In genomic region chr10:132264966-132265877, GRCh38 we compare ENCODE assay signal across 13 cellular contexts. TPM values are rescaled to one million over a fixed set of nuclear protein-coding genes. Genes with fewer than 3 reads are reported as not detected.
DNase-seq lines count a peak whose midpoint lies in the region; ATAC-seq and TF ChIP-seq lines count a peak whose summit lies in the region.
"Had no signal": no experiment of that assay in that cellular context is flagged by ENCODE, and none has a peak within 500 bp of the region (broad histone marks: within the 10 kb centered on the region; RNA-seq: fewer than 3 reads in every experiment).

No MANE protein-coding gene starts in this region.

- no peaks in the 10 kb centered on the region; the same call in 1 of the 2 replicates for H4K20me1 ChIP-seq in GM23338 (replicated peaks; ENCODE audit: insufficient read depth)
- no peaks in the 10 kb centered on the region for H4K20me1 ChIP-seq in MM.1S (ENCODE audit: insufficient read depth, low read length)

- H3F3A ChIP-seq in GM23338 (replicated peaks; ENCODE audit: low read depth): 0 out of 2 replicates have a peak, but pooled peaks cover 5% of the 10 kb centered on the region
- no peaks in the 10 kb centered on the region for H3F3A ChIP-seq in MM.1S (ENCODE audit: insufficient read depth, low read length)

- H3K4me3 ChIP-seq in AG10803 (ENCODE audit: low read length) (no peak overlapping the region), GM23338 (no peak overlapping the region), lower lobe of right lung (no peak overlapping the region), MM.1S (ENCODE audit: low read length) (no peak overlapping the region)
- H3K4me3 ChIP-seq: esophagus squamous epithelium had no signal

- H3K4me1 ChIP-seq in GM23338 (ENCODE audit: insufficient read depth) (no peaks in the 10 kb centered on the region), lower lobe of right lung (no peaks in the 10 kb centered on the region), MM.1S (ENCODE audit: low read length) (no peaks in the 10 kb centered on the region)

- H3K9me2 ChIP-seq in GM23338 (ENCODE audit: insufficient read depth) (no peaks in the 10 kb centered on the region), MM.1S (replicated peaks; ENCODE audit: insufficient read depth, low read length) (no peaks in the 10 kb centered on the region)

- H3K9me3 Mint-ChIP-seq in GM23338 (peaks cover 18% of the 10 kb centered on the region), brain (peaks cover 0 to 3% (median 0%) of the 10 kb centered on the region in 5 experiments)
- H3K9me3 Mint-ChIP-seq: natural killer cell treated with Interleukin-12 subunit alpha and Interleukin-12 subunit beta and Interleukin-15 and Interleukin-18, amount 100 ng/mL, for 72 hours had no signal

- H3K27me3 ChIP-seq in GM23338 (ENCODE audit: insufficient read depth) (no peaks in the 10 kb centered on the region), lower lobe of right lung (ENCODE audit: low read depth) (no peaks in the 10 kb centered on the region), MM.1S (replicated peaks; ENCODE audit: insufficient read depth, low read length) (no peaks in the 10 kb centered on the region)

- no peak overlapping the region for H3K4me3 Mint-ChIP-seq in GM23338
- H3K4me3 Mint-ChIP-seq in brain: peak overlapping the region in 4 of 5 experiments; percentile 38 to 47 (median 44)
- H3K4me3 Mint-ChIP-seq: HFFc6; natural killer cell treated with Interleukin-12 subunit alpha and Interleukin-12 subunit beta and Interleukin-15 and Interleukin-18, amount 100 ng/mL, for 72 hours; stimulated activated memory B cell treated with anti-CD40 and anti-IgM and Interleukin-4, amounts not matched to agents 10 μg/mL and 1 μg/mL and 100 μg/mL, for 72 hours had no signal

- no peaks in the 10 kb centered on the region for H3K9me3 ChIP-seq in lower lobe of right lung
- no peaks in the 10 kb centered on the region for H3K9me3 ChIP-seq in MM.1S (replicated peaks; ENCODE audit: insufficient read depth, low read length)
- H3K9me3 ChIP-seq: esophagus squamous epithelium had no signal

- no peak for TF ChIP-seq CTCF in AG10803 (conservative IDR thresholded peaks at IDR 0.05; ENCODE audit: low read length)
- no peak for TF ChIP-seq CTCF in GM23338 (conservative IDR thresholded peaks at IDR 0.05; ENCODE audit: low read depth in 2 of 2)
- TF ChIP-seq CTCF in brain (conservative IDR thresholded peaks at IDR 0.05): no peak
- TF ChIP-seq CTCF in lower lobe of right lung (IDR thresholded peaks at IDR 0.05): no peak
- no peak for TF ChIP-seq CTCF in MM.1S (IDR thresholded peaks at IDR 0.05; ENCODE audit: low read length)

- in situ Hi-C loops in KBM-7 (cut with MboI; ENCODE audit: low pct_unique_long_range_greater_than_20kb, low sequenced_read_pairs): no loop called here

- peak; percentile 69 for DNase-seq in AG10803 (ENCODE audit: low read depth)
- no peak for DNase-seq in GM23338 (ENCODE audit: low spot score)
- peak; percentile 45 for DNase-seq in lower lobe of right lung
- no peak for DNase-seq in KBM-7
- no peak for DNase-seq in NCI-H128 (lab: John Stamatoyannopoulos, UW; ENCODE audit: unreplicated experiment)
- DNase-seq in SHP77 (lab: John Stamatoyannopoulos, UW): no peak
- DNase-seq in MM.1S: no peak
- DNase-seq: esophagus squamous epithelium had no signal

- H3K79me2 ChIP-seq in GM23338 (replicated peaks; ENCODE audit: insufficient read depth) (no peaks in the 10 kb centered on the region), MM.1S (ENCODE audit: low read length) (peaks cover 17% of the 10 kb centered on the region)

- H3K9ac ChIP-seq in MM.1S (ENCODE audit: low read length): no peak overlapping the region
- H3K9ac ChIP-seq: KMS-11 had no signal

- intact Hi-C loops in lower lobe of right lung (cut with DNase I): no loop called here

- H3K27ac Mint-ChIP-seq in GM23338: no peak overlapping the region
- peak overlapping the region; percentile 51 to 94 (median 92) for H3K27ac Mint-ChIP-seq in brain
- H3K27ac Mint-ChIP-seq: HFFc6; natural killer cell treated with Interleukin-12 subunit alpha and Interleukin-12 subunit beta and Interleukin-15 and Interleukin-18, amount 100 ng/mL, for 72 hours; stimulated activated memory B cell treated with anti-CD40 and anti-IgM and Interleukin-4, amounts not matched to agents 10 μg/mL and 1 μg/mL and 100 μg/mL, for 72 hours had no signal

- H3K36me3 ChIP-seq in GM23338 (ENCODE audit: insufficient read depth) (no peaks in the 10 kb centered on the region), lower lobe of right lung (no peaks in the 10 kb centered on the region), MM.1S (replicated peaks; ENCODE audit: insufficient read depth, low read length) (no peaks in the 10 kb centered on the region)
- H3K36me3 ChIP-seq: esophagus squamous epithelium had no signal

- no peak overlapping the region for H3K27ac ChIP-seq in GM23338 (ENCODE audit: low read depth)
- H3K27ac ChIP-seq in lower lobe of right lung: no peak overlapping the region
- no peak overlapping the region for H3K27ac ChIP-seq in MM.1S (ENCODE audit: low read length)
- H3K27ac ChIP-seq: esophagus squamous epithelium, KMS-11 had no signal

- H3K27me3 Mint-ChIP-seq in GM23338 (ENCODE audit: insufficient read depth, low read depth, poor library complexity) (peaks cover 9% of the 10 kb centered on the region), brain (no peaks in the 10 kb centered on the region)
- H3K27me3 Mint-ChIP-seq: natural killer cell treated with Interleukin-12 subunit alpha and Interleukin-12 subunit beta and Interleukin-15 and Interleukin-18, amount 100 ng/mL, for 72 hours; stimulated activated memory B cell treated with anti-CD40 and anti-IgM and Interleukin-4, amounts not matched to agents 10 μg/mL and 1 μg/mL and 100 μg/mL, for 72 hours had no signal

- no peak overlapping the region for H2AFZ ChIP-seq in GM23338
- H2AFZ ChIP-seq in MM.1S (ENCODE audit: low read length): no peak overlapping the region

- H3K36me3 Mint-ChIP-seq in GM23338 (ENCODE audit: low read depth) (peaks cover 8% of the 10 kb centered on the region; the same call in 2 of the 3 replicates), brain (no peaks in the 10 kb centered on the region)
- H3K36me3 Mint-ChIP-seq: natural killer cell treated with Interleukin-12 subunit alpha and Interleukin-12 subunit beta and Interleukin-15 and Interleukin-18, amount 100 ng/mL, for 72 hours; stimulated activated memory B cell treated with anti-CD40 and anti-IgM and Interleukin-4, amounts not matched to agents 10 μg/mL and 1 μg/mL and 100 μg/mL, for 72 hours had no signal

- H3K4me1 Mint-ChIP-seq in GM23338 (peaks cover 13% of the 10 kb centered on the region), brain (peaks cover 68% of the 10 kb centered on the region)
- H3K4me1 Mint-ChIP-seq: stimulated activated memory B cell treated with anti-CD40 and anti-IgM and Interleukin-4, amounts not matched to agents 10 μg/mL and 1 μg/mL and 100 μg/mL, for 72 hours had no signal

- ATAC-seq in GM23338 (peak; percentile 32; the same call in 2 of the 3 replicates), lower lobe of right lung (peak; percentile 26 to 37)
- ATAC-seq: stimulated activated memory B cell treated with anti-CD40 and anti-IgM and Interleukin-4, amounts not matched to agents 10 μg/mL and 1 μg/mL and 100 μg/mL, for 72 hours had no signal

- H3K4me2 ChIP-seq in GM23338 (no peak overlapping the region), MM.1S (ENCODE audit: low read depth, low read length) (no peak overlapping the region)
- H3K4me2 ChIP-seq: KMS-11 had no signal

TF ChIP-seq in GM23338, 12 proteins besides CTCF, POLR2A, EP300 and RAD21:
- TF ChIP-seq JUNB (IDR thresholded peaks at IDR 0.05; ENCODE audit: unreplicated experiment) (no peak), STAT1 (IDR thresholded peaks at IDR 0.05; ENCODE audit: unreplicated experiment) (no peak), REST (IDR thresholded peaks at IDR 0.05; ENCODE audit: unreplicated experiment) (no peak), POLR2AphosphoS5 (IDR thresholded peaks at IDR 0.05; ENCODE audit: low read depth) (no peak), EZH2phosphoT487 (IDR thresholded peaks at IDR 0.05; ENCODE audit: unreplicated experiment) (no peak), CREB1 (CRISPR knock-in tag; IDR thresholded peaks at IDR 0.05; ENCODE audit: low read depth) (no peak), NANOG (IDR thresholded peaks at IDR 0.05; ENCODE audit: borderline replicate concordance) (no peak)

RNA-seq across cellular contexts. Expression of gene STK32C, which starts 42.5 kb away (rescaled TPM):
- total RNA-seq in GM23338 (2014; rRNA removed; shearing (Covaris generic)): 8.0 and 10.2 TPM in 2 replicates
- 20.5 and 24.1 TPM in 2 replicates for polyA plus RNA-seq in GM23338 (2016; fragmentation: Nextera tagmentation; extraction: Ambion mirVana)
- polyA plus RNA-seq in brain (ENCODE audit: insufficient read depth, low read depth, low replicate concordance): 72.6 TPM
- total RNA-seq in lower lobe of right lung: 14.1 TPM

Comparison
In these comparisons a context has a peak if more than half of its experiments do, and no peak if none do; other contexts are left out.
1. DNase-seq: peak in AG10803 (single experiment) and lower lobe of right lung (single experiment); none in GM23338 (single experiment), KBM-7 (single experiment), NCI-H128 (single experiment), SHP77 (0 of 2) and MM.1S (single experiment).